In genomic region chr6:155128971-155129370, GRCh38 we compare ENCODE assay signal across 25 cellular contexts.
"Had no signal": no experiment of that assay in that cellular context is flagged by ENCODE, and none has a peak within 500 bp of the region (broad histone marks: within the 10 kb centered on the region; RNA-seq: fewer than 3 reads in every experiment).

No MANE protein-coding gene starts in this region.

- H3K4me3 ChIP-seq: adrenal gland, ascending aorta, dorsolateral prefrontal cortex, esophagus muscularis mucosa, heart right ventricle, skin epidermis, testis, uterus had no signal

- DNase-seq: activated CD4-positive, alpha-beta memory T cell treated with anti-CD3 and anti-CD28 coated beads for 36 hours; activated CD4-positive, alpha-beta T cell treated with anti-CD3 and anti-CD28 coated beads for 36 hours; activated gamma-delta T cell treated with Interleukin-2 at 50 U/mL for 16 hours; adrenal gland; central memory CD4-positive, alpha-beta T cell; dorsolateral prefrontal cortex; heart right ventricle; islet precursor cell; left cardiac atrium; naive B cell; nucleus accumbens; right cardiac atrium; stimulated activated CD4-positive, alpha-beta T cell treated with anti-CD3 and anti-CD28 coated beads, Interleukin-2, amount 100 ng/mL, for 48 hours; stimulated activated CD8-positive, alpha-beta memory T cell treated with anti-CD3 and anti-CD28 coated beads, Interleukin-4, amount 100 ng/mL, for 48 hours; stimulated activated naive B cell treated with anti-CD40 and anti-IgM and Interleukin-4, amounts not matched to agents 10 μg/mL and 1 μg/mL and 100 μg/mL, for 72 hours; T1000; testis; trophoblast cell; uterus had no signal

- H3K79me2 ChIP-seq: parathyroid adenoma had no signal

- H3K9ac ChIP-seq: parathyroid adenoma had no signal

- ATAC-seq: activated CD4-positive, alpha-beta T cell treated with anti-CD3 and anti-CD28 coated beads for 36 hours; left cardiac atrium; right cardiac atrium; stimulated activated naive B cell treated with anti-CD40 and anti-IgM and Interleukin-4, amounts not matched to agents 10 μg/mL and 1 μg/mL and 100 μg/mL, for 72 hours; WTC11 had no signal

- H3K36me3 ChIP-seq: adrenal gland, ascending aorta, uterus had no signal

- H3K27ac ChIP-seq: adrenal gland, ascending aorta, dorsolateral prefrontal cortex, esophagus muscularis mucosa, heart right ventricle, parathyroid adenoma, skin epidermis, testis, uterus had no signal

- H3K27me3 ChIP-seq: adrenal gland, ascending aorta, dorsolateral prefrontal cortex, esophagus muscularis mucosa, heart right ventricle, testis, uterus had no signal

- FAIRE-seq: colon had no signal

- H3K9me3 ChIP-seq: adrenal gland, ascending aorta, esophagus muscularis mucosa, heart right ventricle, testis, uterus had no signal

- H2AFZ ChIP-seq: parathyroid adenoma had no signal

- H3K4me1 ChIP-seq: ascending aorta, heart right ventricle, parathyroid adenoma, testis, uterus had no signal
